In genomic region chr10:3782099-3782455, GRCh38 we compare ENCODE assay signal across 8 cellular contexts. TPM values are rescaled to one million over a fixed set of nuclear protein-coding genes. Genes with fewer than 3 reads are reported as not detected.
DNase-seq lines count a peak whose midpoint lies in the region; ATAC-seq and TF ChIP-seq lines count a peak whose summit lies in the region.

No MANE protein-coding gene starts in this region.

- no peaks in the 10 kb centered on the region for H3K9me2 ChIP-seq in MM.1S (replicated peaks; ENCODE audit: insufficient read depth, low read length)

- H4K20me1 ChIP-seq in MM.1S (ENCODE audit: insufficient read depth, low read length) = peaks cover 14% of the 10 kb centered on the region; the same call in 1 of the 2 replicates
- no peaks in the 10 kb centered on the region for H4K20me1 ChIP-seq in mammary epithelial cell (ENCODE audit: insufficient read depth, low read length)

- H2AFZ ChIP-seq in MM.1S (ENCODE audit: low read length) (no peak overlapping the region), mammary epithelial cell (ENCODE audit: low read depth, low read length) (no peak overlapping the region)

- peaks cover 76% of the 10 kb centered on the region for H3K79me2 ChIP-seq in MM.1S (ENCODE audit: low read length)
- H3K79me2 ChIP-seq in mammary epithelial cell (ENCODE audit: insufficient read depth, low read length) = peaks cover 76% of the 10 kb centered on the region

- H3K4me3 ChIP-seq in AG09309 (ENCODE audit: control insufficient read depth, low read depth, low read length) (peak overlapping the region; percentile 90), MM.1S (ENCODE audit: low read length) (peak overlapping the region; percentile 85), mammary epithelial cell (replicated peaks in 1 of 3; ENCODE audit: insufficient read depth in 1 of 3, low read depth in 2 of 3, low read length in 3 of 3) (peak overlapping the region; percentile 78 to 96 (median 93)), mucosa of rectum (ENCODE audit: low read length in 2 of 2) (peak overlapping the region; percentile 77 to 99)

- H3K4me2 ChIP-seq in MM.1S (ENCODE audit: low read depth, low read length) = peak overlapping the region; percentile 78
- peak overlapping the region; percentile 91 for H3K4me2 ChIP-seq in mammary epithelial cell (ENCODE audit: insufficient read depth, low read depth, low read length)

- CTCF ChIA-PET in mammary epithelial cell (lab: Charles Lee; ENCODE audit: low non-redundant PET) = no interaction called here

- in situ Hi-C loops in mammary epithelial cell (cut with MboI; ENCODE audit: low sequenced_read_pairs in 2 of 2) = loop anchor here (5.0 to 25.0 kb wide), 6 partner anchors 70 to 983 kb away; no protein-coding TSS in a partner anchor

- dilution Hi-C loops in mammary epithelial cell (cut with HindIII; ENCODE audit: low sequenced_read_pairs) = loop anchor here (5.0 kb wide), 1 partner anchor 70 kb away; no protein-coding TSS in a partner anchor

- H3F3A ChIP-seq in MM.1S (ENCODE audit: insufficient read depth, low read length) = peaks cover 73% of the 10 kb centered on the region

- BruUV-seq in mammary epithelial cell (replicated peaks; lab: Mats Ljungman, UMichigan) = no TSS peak

- no peak for TF ChIP-seq CTCF in AG09309 (IDR thresholded peaks at IDR 0.05; ENCODE audit: control insufficient read depth, insufficient read depth, low read depth, low read length, missing control alignments)
- TF ChIP-seq CTCF in MM.1S (IDR thresholded peaks at IDR 0.05; ENCODE audit: low read length) = no peak
- TF ChIP-seq CTCF in mammary epithelial cell (conservative IDR thresholded peaks at IDR 0.05 in 1 of 2, IDR thresholded peaks at IDR 0.05 in 1 of 2; ENCODE audit: extremely low read depth in 1 of 2, insufficient read depth in 1 of 2, low read depth in 1 of 2, low read length in 2 of 2) = no peak

- intact Hi-C loops in mammary epithelial cell (cut with micrococcal nuclease) = loop anchor here (2.0 to 10.0 kb wide), 6 partner anchors 293 to 881 kb away; no protein-coding TSS in a partner anchor

- DNase-seq in AG09309 (ENCODE audit: low read depth) (no peak), MM.1S (no peak), mammary epithelial cell (no peak), NCI-H1930 (lab: John Stamatoyannopoulos, UW) (no peak), foreskin melanocyte (no peak), NCI-H446 (lab: John Stamatoyannopoulos, UW) (no peak)

- H3K9ac ChIP-seq in MM.1S (ENCODE audit: low read length) = peak overlapping the region; percentile 98; the same call in 1 of the 2 replicates
- H3K9ac ChIP-seq in mammary epithelial cell (ENCODE audit: insufficient read depth, low read length) = peak overlapping the region; percentile 100
- peak overlapping the region; percentile 93 to 100 for H3K9ac ChIP-seq in mucosa of rectum (ENCODE audit: low read depth in 1 of 2, low read length in 2 of 2)

- no peak for ATAC-seq in GM21619 (IDR thresholded peaks at IDR 0.05; ENCODE audit: unreplicated experiment)

- H3K4me1 ChIP-seq in MM.1S (ENCODE audit: low read length) (peaks cover 22% of the 10 kb centered on the region), mammary epithelial cell (ENCODE audit: insufficient read depth, low read length) (peaks cover 50% of the 10 kb centered on the region), mucosa of rectum (ENCODE audit: control insufficient read depth in 2 of 2, insufficient read depth in 2 of 2, low read length in 2 of 2) (peaks cover 42 to 54% of the 10 kb centered on the region in 2 donors)

- no peaks in the 10 kb centered on the region for H3K27me3 ChIP-seq in MM.1S (replicated peaks; ENCODE audit: insufficient read depth, low read length)
- H3K27me3 ChIP-seq in mammary epithelial cell (ENCODE audit: insufficient read depth, low read length) = no peaks in the 10 kb centered on the region
- no peaks in the 10 kb centered on the region for H3K27me3 ChIP-seq in mucosa of rectum (ENCODE audit: control insufficient read depth in 2 of 2, insufficient read depth in 2 of 2, low read length in 2 of 2)

- H3K36me3 ChIP-seq in MM.1S (replicated peaks; ENCODE audit: insufficient read depth, low read length) = peaks cover 50% of the 10 kb centered on the region
- H3K36me3 ChIP-seq in mammary epithelial cell (ENCODE audit: insufficient read depth, low read length) = peaks cover 26% of the 10 kb centered on the region
- H3K36me3 ChIP-seq in mucosa of rectum (ENCODE audit: control insufficient read depth in 2 of 2, insufficient read depth in 2 of 2, low read length in 2 of 2) = peaks cover 52 to 55% of the 10 kb centered on the region in 2 donors

- H3K9me3 ChIP-seq in MM.1S (replicated peaks; ENCODE audit: insufficient read depth, low read length) = no peaks in the 10 kb centered on the region
- no peaks in the 10 kb centered on the region for H3K9me3 ChIP-seq in mammary epithelial cell (replicated peaks; ENCODE audit: insufficient read depth, low read length)
- H3K9me3 ChIP-seq in mucosa of rectum (ENCODE audit: control insufficient read depth in 2 of 2, low read length in 2 of 2) = no peaks in the 10 kb centered on the region

- peak overlapping the region; percentile 99; the same call in 1 of the 2 replicates for H3K27ac ChIP-seq in MM.1S (ENCODE audit: low read length)
- H3K27ac ChIP-seq in mammary epithelial cell (ENCODE audit: insufficient read depth, low read depth, low read length) = peak overlapping the region; percentile 97
- peak overlapping the region; percentile 99 to 100 for H3K27ac ChIP-seq in mucosa of rectum (ENCODE audit: low read depth in 2 of 2, low read length in 2 of 2)

- 4% methylated on average over 9 of the region's 9 CpGs for WGBS in mammary epithelial cell (ENCODE audit: low coverage, missing lambda C conversion rate)

RNA-seq across cellular contexts. Expression of gene KLF6, which starts 2.9 kb away (rescaled TPM):
- total RNA-seq in mammary epithelial cell = 100 to 1,000 TPM in 1 of 2 donors, 10 to 100 TPM in 1; 95.4 to 268 TPM
- 125 TPM for polyA plus RNA-seq in mammary epithelial cell
- 330 TPM for polyA minus RNA-seq in mammary epithelial cell
